ENCODE assay signal across 30 cellular contexts in the genomic region with DNA sequence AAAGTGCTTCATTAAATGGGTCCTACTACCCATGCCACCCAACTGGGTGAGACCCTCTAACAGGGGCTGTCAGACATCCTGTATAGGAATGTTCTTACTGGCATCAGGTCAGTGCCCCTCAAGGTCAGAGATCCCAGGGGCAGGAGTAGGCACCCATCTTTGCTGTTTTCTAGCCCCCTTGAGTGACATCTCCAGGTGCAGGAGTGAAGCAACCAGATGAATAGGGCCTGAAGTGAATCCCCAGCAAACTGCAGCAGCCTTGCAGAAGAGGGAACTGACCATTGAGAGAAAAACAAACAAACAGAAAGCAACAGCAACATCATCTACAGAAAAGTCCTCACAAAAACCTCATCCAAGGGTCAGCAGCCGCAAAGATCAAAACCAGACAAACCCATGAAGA. TPM values are rescaled to one million over a fixed set of nuclear protein-coding genes. Genes with fewer than 3 reads are reported as not detected.
A peak's percentile ranks its signal among the peaks of the same experiment; 100 is the strongest.
DNase-seq lines count a peak whose midpoint lies in the region; ATAC-seq, FAIRE-seq and TF ChIP-seq lines count a peak whose summit lies in the region.
"Had no signal": no experiment of that assay in that cellular context is flagged by ENCODE, and none has a peak within 500 bp of the region (broad histone marks: within the 10 kb centered on the region; RNA-seq: fewer than 3 reads in every experiment).

No MANE protein-coding gene starts in this region.

- no peaks in the 10 kb centered on the region for H3K4me1 ChIP-seq in GM23338 (ENCODE audit: insufficient read depth)
- H3K4me1 ChIP-seq: BE2C, BLaER1 had no signal

- H3K9me3 Mint-ChIP-seq in GM23338, result peaks cover 7% of the 10 kb centered on the region; the same call in 2 of the 3 replicates

- peak overlapping the region; percentile 76; the same call in 1 of the 2 replicates for H2AFZ ChIP-seq in GM23338

- no peaks in the 10 kb centered on the region; the same call in 2 of the 3 replicates for H3K4me1 Mint-ChIP-seq in GM23338
- H3K4me1 Mint-ChIP-seq: CD14-positive monocyte; CD4-positive, alpha-beta memory T cell; CD4-positive, CD25-positive, alpha-beta regulatory T cell; CD8-positive, alpha-beta memory T cell had no signal

- no peaks in the 10 kb centered on the region for H3F3A ChIP-seq in GM23338 (replicated peaks; ENCODE audit: low read depth)

- no peaks in the 10 kb centered on the region for H4K20me1 ChIP-seq in GM23338 (replicated peaks; ENCODE audit: insufficient read depth)
- H4K20me1 ChIP-seq: BLaER1 had no signal

- H3K36me3 Mint-ChIP-seq in GM23338 (ENCODE audit: low read depth), result peaks cover 5% of the 10 kb centered on the region; the same call in 2 of the 3 replicates
- H3K36me3 Mint-ChIP-seq: CD14-positive monocyte had no signal

- no peak overlapping the region for H3K4me3 Mint-ChIP-seq in GM23338
- H3K4me3 Mint-ChIP-seq: CD14-positive monocyte; CD4-positive, alpha-beta memory T cell; CD4-positive, CD25-positive, alpha-beta regulatory T cell; CD8-positive, alpha-beta memory T cell had no signal

- H3K79me2 ChIP-seq in GM23338 (replicated peaks; ENCODE audit: insufficient read depth), result no peaks in the 10 kb centered on the region

- H3K27ac ChIP-seq in GM23338 (ENCODE audit: low read depth), result no peak overlapping the region
- H3K27ac ChIP-seq: BLaER1 had no signal

- no peak for TF ChIP-seq CTCF in GM23338 (conservative IDR thresholded peaks at IDR 0.05; ENCODE audit: low read depth in 2 of 2)
- no peak for TF ChIP-seq CTCF in bronchial epithelial cell (IDR thresholded peaks at IDR 0.05; ENCODE audit: insufficient read depth, low read length, severe bottlenecking)

- peaks cover 3% of the 10 kb centered on the region for H3K27me3 Mint-ChIP-seq in GM23338 (ENCODE audit: insufficient read depth, low read depth, poor library complexity)
- H3K27me3 Mint-ChIP-seq: CD4-positive, alpha-beta memory T cell; CD8-positive, alpha-beta memory T cell had no signal

- ATAC-seq in GM23338 (no peak), GM21529 (IDR thresholded peaks at IDR 0.05; ENCODE audit: unreplicated experiment) (no peak)
- ATAC-seq: GM12878 had no signal

- no peak overlapping the region for H3K4me3 ChIP-seq in GM23338
- no peak overlapping the region for H3K4me3 ChIP-seq in bronchial epithelial cell (ENCODE audit: low read depth, low read length)
- H3K4me3 ChIP-seq: BLaER1, GM12878 had no signal

- H3K27me3 ChIP-seq in GM23338 (ENCODE audit: insufficient read depth) (no peaks in the 10 kb centered on the region), bronchial epithelial cell (ENCODE audit: control insufficient read depth, insufficient read depth, low read length) (no peaks in the 10 kb centered on the region)
- H3K27me3 ChIP-seq: BE2C, BLaER1 had no signal

- no peaks in the 10 kb centered on the region for H3K9me2 ChIP-seq in GM23338 (ENCODE audit: insufficient read depth)

- FAIRE-seq in bronchial epithelial cell (lab: Jason Lieb, UNC), result peak; percentile 50
- FAIRE-seq: A204.1, GM12878, GM12892, GM18507 had no signal

- H3K27ac Mint-ChIP-seq in GM23338, result no peak overlapping the region; the same call in 1 of the 2 replicates
- H3K27ac Mint-ChIP-seq: CD14-positive monocyte; CD4-positive, alpha-beta memory T cell; CD4-positive, CD25-positive, alpha-beta regulatory T cell; CD8-positive, alpha-beta memory T cell had no signal

- H3K4me2 ChIP-seq in GM23338, result no peak overlapping the region
- H3K4me2 ChIP-seq: BLaER1 had no signal

- no peaks in the 10 kb centered on the region for H3K36me3 ChIP-seq in GM23338 (ENCODE audit: insufficient read depth)
- H3K36me3 ChIP-seq in bronchial epithelial cell (ENCODE audit: control insufficient read depth, insufficient read depth, low read length), result no peaks in the 10 kb centered on the region
- H3K36me3 ChIP-seq: BE2C, BLaER1 had no signal

- DNase-seq in GM23338 (ENCODE audit: low spot score), result no peak
- DNase-seq in LHCN-M2 (ENCODE audit: low read depth), result peak; percentile 4
- DNase-seq in bronchial epithelial cell (ENCODE audit: low read depth), result no peak
- no peak for DNase-seq in NK-92 (lab: John Stamatoyannopoulos, UW; ENCODE audit: unreplicated experiment)
- DNase-seq: 8988T; ACHN; C1 segment of cervical spinal cord; CD4-positive, alpha-beta memory T cell; CD4-positive, CD25-positive, alpha-beta regulatory T cell; CD8-positive, alpha-beta memory T cell; COR-L47; DMS 273 treated with DMSO at 0.1 percent for 48 hours; DMS153; DMS53; DMS79; DND-41; EL; GDM1 had no signal

TF ChIP-seq in GM23338, 12 proteins besides CTCF, POLR2A, EP300 and RAD21:
- TF ChIP-seq NANOG (IDR thresholded peaks at IDR 0.05; ENCODE audit: borderline replicate concordance), result no peak
- TF ChIP-seq CREB1 (CRISPR knock-in tag; IDR thresholded peaks at IDR 0.05; ENCODE audit: low read depth), result no peak
- no peak for TF ChIP-seq POLR2AphosphoS5 (IDR thresholded peaks at IDR 0.05; ENCODE audit: low read depth)
- TF ChIP-seq, protein P1, sequence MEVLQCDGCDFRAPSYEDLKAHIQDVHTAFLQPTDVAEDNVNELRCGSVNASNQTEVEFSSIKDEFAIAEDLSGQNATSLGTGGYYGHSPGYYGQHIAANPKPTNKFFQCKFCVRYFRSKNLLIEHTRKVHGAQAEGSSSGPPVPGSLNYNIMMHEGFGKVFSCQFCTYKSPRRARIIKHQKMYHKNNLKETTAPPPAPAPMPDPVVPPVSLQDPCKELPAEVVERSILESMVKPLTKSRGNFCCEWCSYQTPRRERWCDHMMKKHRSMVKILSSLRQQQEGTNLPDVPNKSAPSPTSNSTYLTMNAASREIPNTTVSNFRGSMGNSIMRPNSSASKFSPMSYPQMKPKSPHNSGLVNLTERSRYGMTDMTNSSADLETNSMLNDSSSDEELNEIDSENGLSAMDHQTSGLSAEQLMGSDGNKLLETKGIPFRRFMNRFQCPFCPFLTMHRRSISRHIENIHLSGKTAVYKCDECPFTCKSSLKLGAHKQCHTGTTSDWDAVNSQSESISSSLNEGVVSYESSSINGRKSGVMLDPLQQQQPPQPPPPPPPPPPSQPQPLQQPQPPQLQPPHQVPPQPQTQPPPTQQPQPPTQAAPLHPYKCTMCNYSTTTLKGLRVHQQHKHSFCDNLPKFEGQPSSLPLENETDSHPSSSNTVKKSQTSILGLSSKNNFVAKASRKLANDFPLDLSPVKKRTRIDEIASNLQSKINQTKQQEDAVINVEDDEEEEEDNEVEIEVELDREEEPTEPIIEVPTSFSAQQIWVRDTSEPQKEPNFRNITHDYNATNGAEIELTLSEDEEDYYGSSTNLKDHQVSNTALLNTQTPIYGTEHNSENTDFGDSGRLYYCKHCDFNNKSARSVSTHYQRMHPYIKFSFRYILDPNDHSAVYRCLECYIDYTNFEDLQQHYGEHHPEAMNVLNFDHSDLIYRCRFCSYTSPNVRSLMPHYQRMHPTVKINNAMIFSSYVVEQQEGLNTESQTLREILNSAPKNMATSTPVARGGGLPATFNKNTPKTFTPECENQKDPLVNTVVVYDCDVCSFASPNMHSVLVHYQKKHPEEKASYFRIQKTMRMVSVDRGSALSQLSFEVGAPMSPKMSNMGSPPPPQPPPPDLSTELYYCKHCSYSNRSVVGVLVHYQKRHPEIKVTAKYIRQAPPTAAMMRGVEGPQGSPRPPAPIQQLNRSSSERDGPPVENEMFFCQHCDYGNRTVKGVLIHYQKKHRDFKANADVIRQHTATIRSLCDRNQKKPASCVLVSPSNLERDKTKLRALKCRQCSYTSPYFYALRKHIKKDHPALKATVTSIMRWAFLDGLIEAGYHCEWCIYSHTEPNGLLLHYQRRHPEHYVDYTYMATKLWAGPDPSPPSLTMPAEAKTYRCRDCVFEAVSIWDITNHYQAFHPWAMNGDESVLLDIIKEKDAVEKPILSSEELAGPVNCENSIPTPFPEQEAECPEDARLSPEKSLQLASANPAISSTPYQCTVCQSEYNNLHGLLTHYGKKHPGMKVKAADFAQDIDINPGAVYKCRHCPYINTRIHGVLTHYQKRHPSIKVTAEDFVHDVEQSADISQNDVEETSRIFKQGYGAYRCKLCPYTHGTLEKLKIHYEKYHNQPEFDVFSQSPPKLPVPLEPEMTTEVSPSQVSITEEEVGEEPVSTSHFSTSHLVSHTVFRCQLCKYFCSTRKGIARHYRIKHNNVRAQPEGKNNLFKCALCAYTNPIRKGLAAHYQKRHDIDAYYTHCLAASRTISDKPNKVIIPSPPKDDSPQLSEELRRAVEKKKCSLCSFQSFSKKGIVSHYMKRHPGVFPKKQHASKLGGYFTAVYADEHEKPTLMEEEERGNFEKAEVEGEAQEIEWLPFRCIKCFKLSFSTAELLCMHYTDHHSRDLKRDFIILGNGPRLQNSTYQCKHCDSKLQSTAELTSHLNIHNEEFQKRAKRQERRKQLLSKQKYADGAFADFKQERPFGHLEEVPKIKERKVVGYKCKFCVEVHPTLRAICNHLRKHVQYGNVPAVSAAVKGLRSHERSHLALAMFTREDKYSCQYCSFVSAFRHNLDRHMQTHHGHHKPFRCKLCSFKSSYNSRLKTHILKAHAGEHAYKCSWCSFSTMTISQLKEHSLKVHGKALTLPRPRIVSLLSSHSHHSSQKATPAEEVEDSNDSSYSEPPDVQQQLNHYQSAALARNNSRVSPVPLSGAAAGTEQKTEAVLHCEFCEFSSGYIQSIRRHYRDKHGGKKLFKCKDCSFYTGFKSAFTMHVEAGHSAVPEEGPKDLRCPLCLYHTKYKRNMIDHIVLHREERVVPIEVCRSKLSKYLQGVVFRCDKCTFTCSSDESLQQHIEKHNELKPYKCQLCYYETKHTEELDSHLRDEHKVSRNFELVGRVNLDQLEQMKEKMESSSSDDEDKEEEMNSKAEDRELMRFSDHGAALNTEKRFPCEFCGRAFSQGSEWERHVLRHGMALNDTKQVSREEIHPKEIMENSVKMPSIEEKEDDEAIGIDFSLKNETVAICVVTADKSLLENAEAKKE (CRISPR knock-in tag; IDR thresholded peaks at IDR 0.05), result no peak
TF ChIP-seq in GM23338: peak in this region for 0.

RNA-seq across cellular contexts. Expression of gene GNRHR, which starts 55.8 kb away (rescaled TPM):
- total RNA-seq in GM23338 (2014; rRNA removed; shearing (Covaris generic)), result not detected in 2 replicates
- polyA plus RNA-seq in GM23338 (2016; fragmentation: Nextera tagmentation; extraction: Ambion mirVana), result 0.10 TPM in 1 of 2 replicates, not detected in the other
- total RNA-seq in LHCN-M2 (2014; rRNA removed), result not detected in 2 replicates
- not detected for polyA plus RNA-seq in LHCN-M2 (2012)
- total RNA-seq in bronchial epithelial cell, result under 0.01 and 0.13 TPM in 2 replicates
- total RNA-seq: A673; CD4-positive, alpha-beta memory T cell; CD4-positive, CD25-positive, alpha-beta regulatory T cell; CD8-positive, alpha-beta memory T cell; Daoy; G401; GM12878 had no signal
- polyA plus RNA-seq: AG04450; CD14-positive monocyte; CD4-positive, alpha-beta memory T cell; CD8-positive, alpha-beta memory T cell had no signal
